In the genomic region with DNA sequence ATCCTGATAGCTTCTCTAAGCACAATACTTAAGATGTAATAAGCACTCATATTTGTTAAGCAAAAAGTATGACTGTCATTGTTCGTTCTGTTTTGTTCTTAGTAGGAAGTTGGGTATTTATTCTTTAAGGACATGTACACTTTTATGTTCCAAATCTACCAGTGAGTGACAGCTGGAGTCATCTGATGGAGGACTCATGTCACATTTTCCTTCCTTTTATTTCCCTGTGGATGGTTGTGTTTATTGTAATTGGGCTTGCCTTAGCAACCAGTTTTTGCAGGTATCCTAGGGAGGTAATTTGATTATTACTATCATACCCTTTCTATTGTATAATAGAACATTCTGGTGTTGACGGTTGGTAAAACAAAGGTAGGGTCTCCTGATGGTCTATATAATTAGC, we compare ENCODE assay signal across 20 cellular contexts.
"Had no signal": no experiment of that assay in that cellular context is flagged by ENCODE, and none has a peak within 500 bp of the region (broad histone marks: within the 10 kb centered on the region; RNA-seq: fewer than 3 reads in every experiment).

No MANE protein-coding gene starts in this region.

- H3K27me3 Mint-ChIP-seq: memory B cell; stimulated activated memory B cell treated with anti-CD40 and anti-IgM and Interleukin-4, amounts not matched to agents 10 μg/mL and 1 μg/mL and 100 μg/mL, for 72 hours; stimulated activated naive CD8-positive, alpha-beta T cell treated with anti-CD3 and anti-CD28 coated beads, Interleukin-15, Interleukin-2, amounts not matched to agents 100 ng/mL and 50 ng/mL, for 24 hours had no signal

- H3K4me1 Mint-ChIP-seq: nephron; stimulated activated memory B cell treated with anti-CD40 and anti-IgM and Interleukin-4, amounts not matched to agents 10 μg/mL and 1 μg/mL and 100 μg/mL, for 72 hours had no signal

- H3K4me3 ChIP-seq: esophagus squamous epithelium, gastroesophageal sphincter, left ventricle myocardium inferior, lower lobe of right lung, spleen, tibial artery, upper lobe of left lung, uterus had no signal

- H3K9me3 ChIP-seq: esophagus squamous epithelium, gastroesophageal sphincter, left ventricle myocardium inferior, lower lobe of right lung, spleen, tibial artery, upper lobe of left lung, uterus had no signal

- DNase-seq: effector memory CD4-positive, alpha-beta T cell; esophagus squamous epithelium; foreskin fibroblast; immature natural killer cell; left ventricle myocardium inferior; lower lobe of right lung; spleen; stimulated activated CD4-positive, alpha-beta T cell treated with anti-CD3 and anti-CD28 coated beads, Interleukin-15, amount 100 ng/mL, for 24 hours; stimulated activated CD4-positive, alpha-beta T cell treated with anti-CD3 and anti-CD28 coated beads, Interleukin-1b, Interleukin-23, amount 100 ng/mL, for 48 hours; stimulated activated CD4-positive, alpha-beta T cell treated with anti-CD3 and anti-CD28 coated beads, Interleukin-4, amount 100 ng/mL, for 24 hours; tibial artery; upper lobe of left lung; uterus had no signal

- ATAC-seq: gastroesophageal sphincter; lower lobe of right lung; sciatic nerve; stimulated activated memory B cell treated with anti-CD40 and anti-IgM and Interleukin-4, amounts not matched to agents 10 μg/mL and 1 μg/mL and 100 μg/mL, for 72 hours had no signal

- H3K27ac Mint-ChIP-seq: immature natural killer cell; memory B cell; mesothelial cell of epicardium; stimulated activated memory B cell treated with anti-CD40 and anti-IgM and Interleukin-4, amounts not matched to agents 10 μg/mL and 1 μg/mL and 100 μg/mL, for 72 hours; stimulated activated naive CD8-positive, alpha-beta T cell treated with anti-CD3 and anti-CD28 coated beads, Interleukin-15, Interleukin-2, amounts not matched to agents 100 ng/mL and 50 ng/mL, for 24 hours had no signal

- H3K4me3 Mint-ChIP-seq: immature natural killer cell; memory B cell; mesothelial cell of epicardium; nephron; stimulated activated memory B cell treated with anti-CD40 and anti-IgM and Interleukin-4, amounts not matched to agents 10 μg/mL and 1 μg/mL and 100 μg/mL, for 72 hours; stimulated activated naive CD8-positive, alpha-beta T cell treated with anti-CD3 and anti-CD28 coated beads, Interleukin-15, Interleukin-2, amounts not matched to agents 100 ng/mL and 50 ng/mL, for 24 hours had no signal

- H3K9me3 Mint-ChIP-seq: immature natural killer cell; memory B cell; mesothelial cell of epicardium; nephron; stimulated activated memory B cell treated with anti-CD40 and anti-IgM and Interleukin-4, amounts not matched to agents 10 μg/mL and 1 μg/mL and 100 μg/mL, for 72 hours; stimulated activated naive CD8-positive, alpha-beta T cell treated with anti-CD3 and anti-CD28 coated beads, Interleukin-15, Interleukin-2, amounts not matched to agents 100 ng/mL and 50 ng/mL, for 24 hours had no signal

- H3K4me1 ChIP-seq: esophagus squamous epithelium, uterus had no signal

- H3K36me3 ChIP-seq: left ventricle myocardium inferior, lower lobe of right lung, tibial artery, upper lobe of left lung, uterus had no signal
